In genomic region chr5:953535-954449, GRCh38 we compare ENCODE assay signal across 32 cellular contexts. TPM values are rescaled to one million over a fixed set of nuclear protein-coding genes. Genes with fewer than 3 reads are reported as not detected.
DNase-seq lines count a peak whose midpoint lies in the region; ATAC-seq, FAIRE-seq and TF ChIP-seq lines count a peak whose summit lies in the region.
"Had no signal": no experiment of that assay in that cellular context is flagged by ENCODE, and none has a peak within 500 bp of the region (broad histone marks: within the 10 kb centered on the region; RNA-seq: fewer than 3 reads in every experiment).

No MANE protein-coding gene starts in this region.

- H3K9me3 Mint-ChIP-seq in astrocyte (ENCODE audit: unreplicated experiment) (peaks cover 10% of the 10 kb centered on the region), nephron (peaks cover 8% of the 10 kb centered on the region)
- H3K9me3 Mint-ChIP-seq: activated CD4-positive, alpha-beta memory T cell treated with anti-CD3 and anti-CD28 coated beads for 36 hours had no signal

- H3K4me1 Mint-ChIP-seq in astrocyte (ENCODE audit: low read depth, unreplicated experiment) = peaks cover 16% of the 10 kb centered on the region
- peaks cover 34% of the 10 kb centered on the region for H3K4me1 Mint-ChIP-seq in nephron
- H3K4me1 Mint-ChIP-seq: naive B cell had no signal

- peaks cover 63% of the 10 kb centered on the region for H3K27me3 ChIP-seq in astrocyte (ENCODE audit: insufficient read depth, low read length)
- H3K27me3 ChIP-seq: BE2C, ovary, right atrium auricular region, vagina had no signal

- no peak for TF ChIP-seq CTCF in astrocyte (IDR thresholded peaks at IDR 0.05; ENCODE audit: insufficient read depth, low read depth, low read length)
- no peak for TF ChIP-seq CTCF in nephron (IDR thresholded peaks at IDR 0.05; ENCODE audit: unreplicated experiment in 3 of 3)

- intact Hi-C loops in cardiac septum (cut with DNase I) (no loop called here), left cardiac atrium (cut with DNase I) (no loop called here)

- DNase-seq in cardiac septum (ENCODE audit: low spot score) = peak; percentile 57
- no peak for DNase-seq in left cardiac atrium
- no peak for DNase-seq in astrocyte (ENCODE audit: low read depth)
- no peak for DNase-seq in urothelium cell line (ENCODE audit: low spot score)
- DNase-seq in NCI-H2107 (lab: John Stamatoyannopoulos, UW) = no peak
- DNase-seq in T-helper 9 cell = no peak
- DNase-seq: activated CD4-positive, alpha-beta memory T cell treated with anti-CD3 and anti-CD28 coated beads for 36 hours; activated CD4-positive, CD25-positive, alpha-beta regulatory T cell treated with anti-CD3 and anti-CD28 coated beads, Interleukin-2, amount 50 U/mL, for 72 hours; BE2C; DMS79 treated with DMSO at 0.1 percent for 48 hours; effector CD4-positive, alpha-beta T cell; gastrocnemius medialis; GDM1; hippocampal formation; left ventricle myocardium inferior; mesendoderm; MM.1S; naive B cell; NCI-H2029; NCI-H526 treated with DMSO at 0.1 percent for 48 hours; ovary; SHP77; stomach had no signal

- H3K4me3 Mint-ChIP-seq in astrocyte (ENCODE audit: unreplicated experiment) = no peak overlapping the region
- H3K4me3 Mint-ChIP-seq in nephron = no peak overlapping the region
- H3K4me3 Mint-ChIP-seq: activated CD4-positive, alpha-beta memory T cell treated with anti-CD3 and anti-CD28 coated beads for 36 hours; naive B cell had no signal

- H3K9me3 ChIP-seq in astrocyte (ENCODE audit: insufficient read depth, low read depth, low read length) = peaks cover 19% of the 10 kb centered on the region
- H3K9me3 ChIP-seq: BE2C, breast epithelium, gastrocnemius medialis, HAP-1, ovary, vagina had no signal

- H4K20me1 ChIP-seq in astrocyte (ENCODE audit: insufficient read depth, low read length) = peaks cover 22% of the 10 kb centered on the region

- H3K36me3 Mint-ChIP-seq in astrocyte (ENCODE audit: low read depth, unreplicated experiment) (peaks cover 5% of the 10 kb centered on the region), nephron (ENCODE audit: low read depth) (peaks cover 5% of the 10 kb centered on the region)
- H3K36me3 Mint-ChIP-seq: activated CD4-positive, alpha-beta memory T cell treated with anti-CD3 and anti-CD28 coated beads for 36 hours; activated naive CD4-positive, alpha-beta T cell treated with anti-CD3 and anti-CD28 coated beads, Interleukin-2, amount 50 U/mL, for 72 hours; naive B cell had no signal

- H3K79me2 ChIP-seq in astrocyte (ENCODE audit: insufficient read depth, low read length) = no peaks in the 10 kb centered on the region

- no peaks in the 10 kb centered on the region for H3K36me3 ChIP-seq in astrocyte (ENCODE audit: insufficient read depth, low read length)
- H3K36me3 ChIP-seq: BE2C, breast epithelium, gastrocnemius medialis, HAP-1, left ventricle myocardium inferior, ovary, right atrium auricular region, stomach, vagina had no signal

- H2AFZ ChIP-seq in astrocyte (ENCODE audit: low read depth, low read length) = no peak overlapping the region

- no peak for FAIRE-seq in astrocyte (lab: Jason Lieb, UNC)
- peak; percentile 62 for FAIRE-seq in urothelium cell line (lab: Jason Lieb, UNC)

- no peak overlapping the region for H3K4me3 ChIP-seq in astrocyte (ENCODE audit: insufficient read depth, low read depth, low read length)
- H3K4me3 ChIP-seq: breast epithelium, gastrocnemius medialis, HAP-1, left ventricle myocardium inferior, ovary, right atrium auricular region, stomach, vagina had no signal

- H3K27ac Mint-ChIP-seq in astrocyte (ENCODE audit: unreplicated experiment) (peak overlapping the region; percentile 81), nephron (peak overlapping the region in 2 of 3 experiments; percentile 25 to 74)
- H3K27ac Mint-ChIP-seq: activated CD4-positive, alpha-beta memory T cell treated with anti-CD3 and anti-CD28 coated beads for 36 hours; activated naive CD4-positive, alpha-beta T cell treated with anti-CD3 and anti-CD28 coated beads, Interleukin-2, amount 50 U/mL, for 72 hours; activated T-helper 2 cell treated with anti-CD3 and anti-CD28 coated beads, Interferon-gamma antibody, Interleukin-2, Interleukin-4, amounts not matched to agents 10 μg/mL and 5 μg/mL and 100 μg/mL, durations not matched to agents 14 hours and 24 hours and 36 hours had no signal

- H3K27ac ChIP-seq in astrocyte (ENCODE audit: low read depth, low read length) = no peak overlapping the region
- H3K27ac ChIP-seq: breast epithelium, gastrocnemius medialis, HL-60, left ventricle myocardium inferior, ovary, right atrium auricular region, stomach, vagina had no signal

- no peak overlapping the region for H3K9ac ChIP-seq in astrocyte (ENCODE audit: low read length)

- peaks cover 62% of the 10 kb centered on the region for H3K27me3 Mint-ChIP-seq in astrocyte (ENCODE audit: low read depth, unreplicated experiment)
- H3K27me3 Mint-ChIP-seq in nephron (ENCODE audit: low read depth) = peaks cover 44% of the 10 kb centered on the region

- H3K4me2 ChIP-seq in astrocyte (ENCODE audit: low read length) = no peak overlapping the region

- H3K4me1 ChIP-seq in astrocyte (ENCODE audit: insufficient read depth, low read length) = peaks cover 29% of the 10 kb centered on the region

- ATAC-seq in left cardiac atrium (no peak), GM21423 (IDR thresholded peaks at IDR 0.05; ENCODE audit: unreplicated experiment) (no peak)
- ATAC-seq: activated naive CD4-positive, alpha-beta T cell treated with anti-CD3 and anti-CD28 coated beads, Interleukin-2, amount 50 U/mL, for 72 hours; gastrocnemius medialis had no signal

RNA-seq across cellular contexts. Expression of gene NKD2, which starts 54.8 kb away (rescaled TPM):
- total RNA-seq in cardiac septum = 3.6 TPM
- total RNA-seq in left cardiac atrium = 10 to 100 TPM in 1 of 2 donors, 1 to 10 TPM in 1; 4.4 to 10.4 TPM
- 0.41 and 0.48 TPM in 2 replicates for total RNA-seq in astrocyte
- total RNA-seq: gastrocnemius medialis had no signal
